Comparison of ENCODE assay signal across 29 cellular contexts in genomic region chr12:46778415-46778814, GRCh38. TPM values are rescaled to one million over a fixed set of nuclear protein-coding genes. Genes with fewer than 3 reads are reported as not detected.
"Had no signal": no experiment of that assay in that cellular context is flagged by ENCODE, and none has a peak within 500 bp of the region (broad histone marks: within the 10 kb centered on the region; RNA-seq: fewer than 3 reads in every experiment).

No MANE protein-coding gene starts in this region.

- H3K27me3 ChIP-seq: neural progenitor cell, ovary, spleen, suprapubic skin, testis, tibial artery, transverse colon, upper lobe of right lung, uterus had no signal

- H3K4me1 ChIP-seq: neural progenitor cell, parathyroid adenoma, spleen, suprapubic skin, testis, transverse colon, upper lobe of right lung, uterus had no signal

- H3K9ac ChIP-seq: neural progenitor cell, parathyroid adenoma had no signal

- H3K4me2 ChIP-seq: neural progenitor cell, smooth muscle cell had no signal

- H2AFZ ChIP-seq: neural progenitor cell, parathyroid adenoma had no signal

- H3K27ac ChIP-seq: neural progenitor cell, ovary, parathyroid adenoma, skin epidermis, spleen, suprapubic skin, testis, tibial artery, transverse colon, upper lobe of right lung, uterus had no signal

- ATAC-seq: naive thymus-derived CD4-positive, alpha-beta T cell; natural killer cell; right cardiac atrium; sciatic nerve; stimulated activated memory B cell treated with anti-CD40 and anti-IgM and Interleukin-4, amounts not matched to agents 10 μg/mL and 1 μg/mL and 100 μg/mL, for 72 hours; stimulated activated naive CD8-positive, alpha-beta T cell treated with anti-CD3 and anti-CD28 coated beads, Interleukin-15, amount 100 ng/mL, for 72 hours; stimulated activated naive CD8-positive, alpha-beta T cell treated with anti-CD3 and anti-CD28 coated beads, Interleukin-15, Interleukin-2, amounts not matched to agents 100 U/mL and 50 U/mL, for 24 hours; upper lobe of right lung had no signal

- DNase-seq: naive thymus-derived CD4-positive, alpha-beta T cell; natural killer cell; occipital lobe; ovary; posterior cingulate gyrus; right cardiac atrium; spleen; stimulated activated CD4-positive, alpha-beta T cell treated with anti-CD3 and anti-CD28 coated beads, Interleukin-12 subunit alpha, Interleukin-12 subunit beta, amount 100 ng/mL, for 4 hours; stimulated activated CD4-positive, alpha-beta T cell treated with anti-CD3 and anti-CD28 coated beads, Interleukin-1b, Interleukin-23, amount 100 ng/mL, for 48 hours; stimulated activated CD4-positive, alpha-beta T cell treated with anti-CD3 and anti-CD28 coated beads, Interleukin-4, amount 100 ng/mL, for 1 hour; stimulated activated CD4-positive, alpha-beta T cell treated with anti-CD3 and anti-CD28 coated beads, Interleukin-4, amount 100 ng/mL, for 4 hours; stimulated activated CD8-positive, alpha-beta memory T cell treated with anti-CD3 and anti-CD28 coated beads, Interleukin-4, amount 100 ng/mL, for 48 hours; stimulated activated naive CD8-positive, alpha-beta T cell treated with anti-CD3 and anti-CD28 coated beads, Interleukin-15, amount 100 ng/mL, for 72 hours; stimulated activated naive CD8-positive, alpha-beta T cell treated with anti-CD3 and anti-CD28 coated beads, Interleukin-15, Interleukin-2, amounts not matched to agents 100 U/mL and 50 U/mL, for 24 hours; substantia nigra; testis; tibial artery; transverse colon; upper lobe of right lung; uterus had no signal

- H3K4me3 ChIP-seq: neural progenitor cell, ovary, skin epidermis, smooth muscle cell, spleen, suprapubic skin, testis, tibial artery, transverse colon, upper lobe of right lung, uterus had no signal

- H3K9me3 ChIP-seq: ovary, spleen, suprapubic skin, testis, tibial artery, transverse colon, upper lobe of right lung, uterus had no signal

- H3K79me2 ChIP-seq: parathyroid adenoma had no signal

- H3K36me3 ChIP-seq: neural progenitor cell, ovary, spleen, suprapubic skin, tibial artery, transverse colon, upper lobe of right lung, uterus had no signal

RNA-seq across cellular contexts. Expression of gene SLC38A4, which starts 47.4 kb away (rescaled TPM):
- total RNA-seq: naive thymus-derived CD4-positive, alpha-beta T cell; natural killer cell; renal cortical epithelial cell had no signal
- polyA plus RNA-seq: naive thymus-derived CD4-positive, alpha-beta T cell; neural cell had no signal
